Comparison of ENCODE assay signal across 8 cellular contexts in genomic region chr10:16116404-16117304, GRCh38.
DNase-seq lines count a peak whose midpoint lies in the region; ATAC-seq and TF ChIP-seq lines count a peak whose summit lies in the region.

No MANE protein-coding gene starts in this region.

- POLR2A ChIA-PET in A673 (lab: Charles Lee; ENCODE audit: low non-redundant PET) (no interaction called here), GM10248 (lab: Yijun Ruan, JAX) (no interaction called here)

- H3K79me2 ChIP-seq in KMS-11 (ENCODE audit: insufficient read depth, low read depth) (no peaks in the 10 kb centered on the region), neural progenitor cell (ENCODE audit: low read depth) (no peaks in the 10 kb centered on the region)

- H3K4me1 ChIP-seq in A673 (ENCODE audit: insufficient read depth, low read length, poor library complexity, severe bottlenecking), result no peaks in the 10 kb centered on the region
- H3K4me1 ChIP-seq in KMS-11 (ENCODE audit: low read depth, poor library complexity, severe bottlenecking), result no peaks in the 10 kb centered on the region
- no peaks in the 10 kb centered on the region for H3K4me1 ChIP-seq in neural progenitor cell

- H3K4me1 Mint-ChIP-seq in neural progenitor cell, result no peaks in the 10 kb centered on the region

- peak; percentile 66 for TF ChIP-seq CTCF in A673 (conservative IDR thresholded peaks at IDR 0.05; ENCODE audit: low read depth, low read length)
- TF ChIP-seq CTCF in GM10248 (IDR thresholded peaks at IDR 0.05; ENCODE audit: control extremely low read depth, extremely low read depth, low read depth, missing control alignments), result peak; percentile 61
- peak; percentile 68 for TF ChIP-seq CTCF in KMS-11 (conservative IDR thresholded peaks at IDR 0.05; ENCODE audit: low read depth, low read length)
- peak; percentile 31 for TF ChIP-seq CTCF in astrocyte of the spinal cord (IDR thresholded peaks at IDR 0.05; ENCODE audit: low read depth, low read length)
- peak; percentile 68 for TF ChIP-seq CTCF in neural progenitor cell (IDR thresholded peaks at IDR 0.05)

- CTCF ChIA-PET in A673 (lab: Charles Lee), result no interaction called here
- CTCF ChIA-PET in GM10248 (lab: Yijun Ruan, JAX), result interaction anchor here (0.9 to 1.5 kb wide), 4 partner anchors 12 to 661 kb away, joined by 3 to 5 read pairs (median 3); no protein-coding TSS in a partner anchor

- H3K4me3 Mint-ChIP-seq in neural progenitor cell, result no peak overlapping the region

- no peak for ATAC-seq in GM18498 (IDR thresholded peaks at IDR 0.05; ENCODE audit: unreplicated experiment)
- ATAC-seq in GM19324 (IDR thresholded peaks at IDR 0.05; ENCODE audit: low FRiP score, unreplicated experiment), result no peak
- ATAC-seq in GM21526 (IDR thresholded peaks at IDR 0.05; ENCODE audit: low FRiP score, unreplicated experiment), result no peak

- DNase-seq in A673 (ENCODE audit: low spot score) (peak; percentile 60), GM10248 (ENCODE audit: extremely low spot score) (peak; percentile 21), astrocyte of the spinal cord (ENCODE audit: low read depth, low spot score) (no peak), neural progenitor cell (ENCODE audit: low spot score) (peak; percentile 32)

- H3K9me3 ChIP-seq in A673 (ENCODE audit: low read depth, low read length, poor library complexity, severe bottlenecking) (no peaks in the 10 kb centered on the region), neural progenitor cell (ENCODE audit: low read depth) (no peaks in the 10 kb centered on the region)

- no peaks in the 10 kb centered on the region for H3K36me3 ChIP-seq in A673 (ENCODE audit: insufficient read depth, low read length, poor library complexity, severe bottlenecking)
- no peaks in the 10 kb centered on the region for H3K36me3 ChIP-seq in KMS-11 (ENCODE audit: insufficient read depth)
- no peaks in the 10 kb centered on the region for H3K36me3 ChIP-seq in neural progenitor cell

- H3K27me3 ChIP-seq in A673 (replicated peaks; ENCODE audit: insufficient read depth, low read depth, low read length, poor library complexity) (peaks cover 34% of the 10 kb centered on the region), KMS-11 (ENCODE audit: insufficient read depth, low read depth) (no peaks in the 10 kb centered on the region), neural progenitor cell (no peaks in the 10 kb centered on the region)

- no TSS peak for BruUV-seq in A673 (replicated peaks; lab: Mats Ljungman, UMichigan)

- H3K27me3 Mint-ChIP-seq in neural progenitor cell (ENCODE audit: insufficient read depth, low read depth), result peaks cover 3% of the 10 kb centered on the region

- no peak overlapping the region for H3K9ac ChIP-seq in KMS-11
- H3K9ac ChIP-seq in neural progenitor cell, result no peak overlapping the region

- H3K4me2 ChIP-seq in KMS-11 (no peak overlapping the region), neural progenitor cell (no peak overlapping the region)

- H3K27ac ChIP-seq in A673 (ENCODE audit: low read depth, low read length, poor library complexity, severe bottlenecking) (no peak overlapping the region), KMS-11 (no peak overlapping the region), neural progenitor cell (no peak overlapping the region)

- H4K20me1 ChIP-seq in KMS-11 (ENCODE audit: insufficient read depth) (no peaks in the 10 kb centered on the region), neural progenitor cell (ENCODE audit: low read depth) (no peaks in the 10 kb centered on the region)

- in situ Hi-C loops in astrocyte of the spinal cord (cut with HindIII; ENCODE audit: low sequenced_read_pairs), result no loop called here

- no peak overlapping the region for H2AFZ ChIP-seq in KMS-11 (ENCODE audit: low read depth)
- no peak overlapping the region for H2AFZ ChIP-seq in neural progenitor cell (replicated peaks)

- H3K4me3 ChIP-seq in A673 (ENCODE audit: low read depth, low read length, poor library complexity, severe bottlenecking), result no peak overlapping the region
- no peak overlapping the region for H3K4me3 ChIP-seq in KMS-11 (IDR thresholded peaks at IDR 0.05; ENCODE audit: insufficient read depth, low read depth, low read length)
- no peak overlapping the region for H3K4me3 ChIP-seq in astrocyte of the spinal cord (ENCODE audit: low read depth, low read length)
- H3K4me3 ChIP-seq in neural progenitor cell, result no peak overlapping the region

- H3K27ac Mint-ChIP-seq in neural progenitor cell, result no peak overlapping the region

- intact Hi-C loops in A673 (cut with micrococcal nuclease; ENCODE audit: unreplicated experiment), result loop anchor here (5.0 to 10.0 kb wide), 2 partner anchors 222 to 661 kb away; no protein-coding TSS in a partner anchor

- H3K9me3 Mint-ChIP-seq in neural progenitor cell, result no peaks in the 10 kb centered on the region

- no peaks in the 10 kb centered on the region for H3K36me3 Mint-ChIP-seq in neural progenitor cell

- no peaks in the 10 kb centered on the region for H3F3A ChIP-seq in neural progenitor cell (ENCODE audit: low read depth)
